In the genomic region with DNA sequence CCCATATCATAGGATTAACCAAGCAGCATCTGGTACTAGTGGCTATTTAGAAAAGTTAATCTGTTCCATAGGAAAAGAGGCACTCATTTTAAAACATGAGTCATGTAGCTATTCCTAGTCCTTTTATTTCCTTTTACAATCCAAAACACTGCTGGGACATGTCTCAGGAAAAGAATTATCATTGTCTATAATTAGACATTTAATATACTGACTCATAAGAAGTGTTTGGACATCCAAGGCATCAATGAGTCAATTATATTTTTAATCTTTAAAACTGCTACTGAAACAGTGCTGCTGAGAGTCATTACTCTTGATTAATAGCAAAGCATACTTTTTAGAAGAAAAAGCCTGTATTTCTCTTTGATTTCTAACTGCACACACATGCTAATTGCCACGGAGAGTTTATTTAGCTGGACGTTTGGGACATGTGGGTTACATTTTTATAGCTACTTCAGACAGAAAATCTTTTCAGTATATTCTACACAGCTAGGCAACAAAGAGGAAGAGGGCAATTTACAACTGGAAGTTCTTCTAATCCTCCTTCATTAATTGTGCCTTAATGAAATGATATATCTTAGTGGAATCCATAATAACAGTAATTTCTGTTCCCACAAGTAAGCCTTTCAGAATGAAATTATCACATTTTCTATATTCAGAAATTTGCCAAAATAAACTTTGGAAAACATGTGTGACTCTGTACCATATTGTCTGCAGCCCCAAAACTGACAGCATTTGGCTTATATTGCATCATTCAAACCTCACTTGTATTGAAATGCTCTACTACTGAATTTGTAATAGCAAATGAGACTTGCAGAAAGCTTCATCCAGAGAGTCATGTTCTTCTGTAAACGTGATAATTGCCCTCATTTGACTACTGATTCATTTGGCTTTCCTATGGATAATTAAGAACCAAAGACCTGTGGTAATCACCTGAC, we compare ENCODE assay signal across 14 cellular contexts.
DNase-seq lines count a peak whose midpoint lies in the region; ATAC-seq and TF ChIP-seq lines count a peak whose summit lies in the region.
"Had no signal": no experiment of that assay in that cellular context is flagged by ENCODE, and none has a peak within 500 bp of the region (broad histone marks: within the 10 kb centered on the region; RNA-seq: fewer than 3 reads in every experiment).

No MANE protein-coding gene starts in this region.

- no peaks in the 10 kb centered on the region for H3K9me3 ChIP-seq in mammary epithelial cell (replicated peaks; ENCODE audit: insufficient read depth, low read length)

- H3K27me3 Mint-ChIP-seq in T-cell, result no peaks in the 10 kb centered on the region
- no peaks in the 10 kb centered on the region for H3K27me3 Mint-ChIP-seq in activated CD8-positive, alpha-beta T cell treated with anti-CD3 and anti-CD28 coated beads for 36 hours
- H3K27me3 Mint-ChIP-seq: effector memory CD8-positive, alpha-beta T cell; IgD-negative memory B cell; stimulated activated naive CD8-positive, alpha-beta T cell treated with anti-CD3 and anti-CD28 coated beads, Interleukin-15, amount 100 ng/mL, for 72 hours had no signal

- no peaks in the 10 kb centered on the region for H4K20me1 ChIP-seq in mammary epithelial cell (ENCODE audit: insufficient read depth, low read length)

- intact Hi-C loops in mammary epithelial cell (cut with micrococcal nuclease), result loop anchor here (5.0 kb wide), 1 partner anchor 85 kb away; no protein-coding TSS in a partner anchor
- intact Hi-C loops in posterior cingulate gyrus (cut with DNase I), result no loop called here
- intact Hi-C loops in activated CD8-positive, alpha-beta T cell treated with anti-CD3 and anti-CD28 coated beads for 36 hours (cut with micrococcal nuclease), result no loop called here

- no peak overlapping the region for H3K27ac Mint-ChIP-seq in T-cell
- no peak overlapping the region for H3K27ac Mint-ChIP-seq in activated CD8-positive, alpha-beta T cell treated with anti-CD3 and anti-CD28 coated beads for 36 hours
- H3K27ac Mint-ChIP-seq: effector memory CD8-positive, alpha-beta T cell; IgD-negative memory B cell; stimulated activated naive CD8-positive, alpha-beta T cell treated with anti-CD3 and anti-CD28 coated beads, Interleukin-15, amount 100 ng/mL, for 72 hours had no signal

- H2AFZ ChIP-seq in mammary epithelial cell (ENCODE audit: low read depth, low read length), result no peak overlapping the region

- H3K9ac ChIP-seq in mammary epithelial cell (ENCODE audit: insufficient read depth, low read length), result no peak overlapping the region

- peaks cover 15% of the 10 kb centered on the region for H3K4me1 ChIP-seq in mammary epithelial cell (ENCODE audit: insufficient read depth, low read length)

- peak overlapping the region; percentile 53 for H3K4me2 ChIP-seq in mammary epithelial cell (ENCODE audit: insufficient read depth, low read depth, low read length)

- POLR2A ChIA-PET in T-cell (lab: Charles Lee), result interaction anchor here in 1 of 2 donors (0.7 kb wide), 1 partner anchor 1074 kb away, joined by 3 read pairs; no protein-coding TSS in a partner anchor
- POLR2A ChIA-PET in activated CD8-positive, alpha-beta T cell treated with anti-CD3 and anti-CD28 coated beads for 36 hours (lab: Charles Lee), result no interaction called here

- H3K9me3 Mint-ChIP-seq in T-cell, result peaks cover 4 to 13% (median 13%) of the 10 kb centered on the region in 3 donors
- peaks cover 1% of the 10 kb centered on the region for H3K9me3 Mint-ChIP-seq in activated CD8-positive, alpha-beta T cell treated with anti-CD3 and anti-CD28 coated beads for 36 hours
- H3K9me3 Mint-ChIP-seq: IgD-negative memory B cell had no signal

- dilution Hi-C loops in mammary epithelial cell (cut with HindIII; ENCODE audit: low sequenced_read_pairs), result no loop called here

- DNase-seq in Ammon's horn (ENCODE audit: low spot score) (peak; percentile 26), NCI-H1417 (lab: John Stamatoyannopoulos, UW) (peak in 2 of 3 experiments; percentile 21 to 80), mammary epithelial cell (peak; percentile 79), kidney epithelial cell (ENCODE audit: low read depth) (peak; percentile 9), T-cell (no peak), posterior cingulate gyrus (no peak)
- no peak for DNase-seq in effector CD4-positive, alpha-beta T cell
- DNase-seq in activated CD8-positive, alpha-beta T cell treated with anti-CD3 and anti-CD28 coated beads for 36 hours, result no peak
- DNase-seq: activated CD4-positive, alpha-beta T cell treated with anti-CD3 and anti-CD28 coated beads, Interleukin-2, amount 50 U/mL, for 48 hours; activated naive CD4-positive, alpha-beta T cell treated with anti-CD3 and anti-CD28 coated beads, Interleukin-2, amount 50 U/mL, for 16 hours; effector memory CD8-positive, alpha-beta T cell; NCI-H226; stimulated activated naive CD8-positive, alpha-beta T cell treated with anti-CD3 and anti-CD28 coated beads, Interleukin-15, amount 100 ng/mL, for 72 hours had no signal

- peaks cover 2% of the 10 kb centered on the region for H3K36me3 ChIP-seq in mammary epithelial cell (ENCODE audit: insufficient read depth, low read length)
- H3K36me3 ChIP-seq in kidney epithelial cell (ENCODE audit: control insufficient read depth, insufficient read depth, low read length), result no peaks in the 10 kb centered on the region

- H3K79me2 ChIP-seq in mammary epithelial cell (ENCODE audit: insufficient read depth, low read length), result no peaks in the 10 kb centered on the region

- 0% methylated on average over 3 of the region's 3 CpGs for WGBS in mammary epithelial cell (ENCODE audit: low coverage, missing lambda C conversion rate)

- TF ChIP-seq CTCF in mammary epithelial cell (conservative IDR thresholded peaks at IDR 0.05 in 1 of 2, IDR thresholded peaks at IDR 0.05 in 1 of 2; ENCODE audit: extremely low read depth in 1 of 2, insufficient read depth in 1 of 2, low read depth in 1 of 2, low read length in 2 of 2), result no peak
- no peak for TF ChIP-seq CTCF in kidney epithelial cell (IDR thresholded peaks at IDR 0.05; ENCODE audit: insufficient read depth, low read length, poor library complexity, severe bottlenecking)
- TF ChIP-seq CTCF in activated CD8-positive, alpha-beta T cell treated with anti-CD3 and anti-CD28 coated beads for 36 hours (IDR thresholded peaks at IDR 0.05), result no peak

- no peak for ATAC-seq in T-cell (replicated peaks in 1 of 4)
- no peak for ATAC-seq in activated CD8-positive, alpha-beta T cell treated with anti-CD3 and anti-CD28 coated beads for 36 hours
- ATAC-seq: effector memory CD8-positive, alpha-beta T cell; stimulated activated naive CD8-positive, alpha-beta T cell treated with anti-CD3 and anti-CD28 coated beads, Interleukin-15, amount 100 ng/mL, for 72 hours had no signal

- H3K27ac ChIP-seq in mammary epithelial cell (ENCODE audit: insufficient read depth, low read depth, low read length), result peak overlapping the region; percentile 65

- no peaks in the 10 kb centered on the region for H3K4me1 Mint-ChIP-seq in T-cell
- H3K4me1 Mint-ChIP-seq in activated CD8-positive, alpha-beta T cell treated with anti-CD3 and anti-CD28 coated beads for 36 hours (ENCODE audit: low read depth), result no peaks in the 10 kb centered on the region
- H3K4me1 Mint-ChIP-seq: stimulated activated naive CD8-positive, alpha-beta T cell treated with anti-CD3 and anti-CD28 coated beads, Interleukin-15, amount 100 ng/mL, for 72 hours had no signal

- no peaks in the 10 kb centered on the region for H3K36me3 Mint-ChIP-seq in T-cell
- no peaks in the 10 kb centered on the region for H3K36me3 Mint-ChIP-seq in activated CD8-positive, alpha-beta T cell treated with anti-CD3 and anti-CD28 coated beads for 36 hours (ENCODE audit: low read depth)
- H3K36me3 Mint-ChIP-seq: IgD-negative memory B cell had no signal

- no TSS peak for BruUV-seq in mammary epithelial cell (replicated peaks; lab: Mats Ljungman, UMichigan)

- in situ Hi-C loops in mammary epithelial cell (cut with MboI; ENCODE audit: low sequenced_read_pairs in 2 of 2), result no loop called here

- CTCF ChIA-PET in mammary epithelial cell (lab: Charles Lee; ENCODE audit: low non-redundant PET) (no interaction called here), T-cell (lab: Charles Lee) (no interaction called here)
- CTCF ChIA-PET in activated CD8-positive, alpha-beta T cell treated with anti-CD3 and anti-CD28 coated beads for 36 hours (lab: Charles Lee), result no interaction called here

- no peaks in the 10 kb centered on the region for H3K27me3 ChIP-seq in mammary epithelial cell (ENCODE audit: insufficient read depth, low read length)
- no peaks in the 10 kb centered on the region for H3K27me3 ChIP-seq in kidney epithelial cell (ENCODE audit: control insufficient read depth, insufficient read depth, low read length)

- H3K4me3 ChIP-seq in mammary epithelial cell (replicated peaks in 1 of 3; ENCODE audit: insufficient read depth in 1 of 3, low read depth in 2 of 3, low read length in 3 of 3) (no peak overlapping the region), kidney epithelial cell (ENCODE audit: low read depth, low read length) (no peak overlapping the region)

- H3K4me3 Mint-ChIP-seq in T-cell, result no peak overlapping the region
- no peak overlapping the region for H3K4me3 Mint-ChIP-seq in activated CD8-positive, alpha-beta T cell treated with anti-CD3 and anti-CD28 coated beads for 36 hours
- H3K4me3 Mint-ChIP-seq: effector memory CD8-positive, alpha-beta T cell; IgD-negative memory B cell; stimulated activated naive CD8-positive, alpha-beta T cell treated with anti-CD3 and anti-CD28 coated beads, Interleukin-15, amount 100 ng/mL, for 72 hours had no signal

Comparison
In these comparisons a context has a peak if more than half of its experiments do, and no peak if none do; other contexts are left out.
1. DNase-seq: peak in Ammon's horn (single experiment), NCI-H1417 (2 of 3), mammary epithelial cell (single experiment) and kidney epithelial cell (single experiment); none in effector CD4-positive, alpha-beta T cell (single experiment), T-cell (0 of 34), posterior cingulate gyrus (0 of 10) and activated CD8-positive, alpha-beta T cell treated with anti-CD3 and anti-CD28 coated beads for 36 hours (single experiment).